Comparison of ENCODE assay signal across 17 cellular contexts in genomic region chr11:68810164-68810563, GRCh38. TPM values are rescaled to one million over a fixed set of nuclear protein-coding genes. Genes with fewer than 3 reads are reported as not detected.
DNase-seq lines count a peak whose midpoint lies in the region; ATAC-seq and TF ChIP-seq lines count a peak whose summit lies in the region.
"Had no signal": no experiment of that assay in that cellular context is flagged by ENCODE, and none has a peak within 500 bp of the region (broad histone marks: within the 10 kb centered on the region; RNA-seq: fewer than 3 reads in every experiment).

No MANE protein-coding gene starts in this region.

- H3K4me3 ChIP-seq in left ventricle myocardium inferior (peak overlapping the region; percentile 17), skeletal muscle tissue (ENCODE audit: low read length in 3 of 3) (no peak overlapping the region)
- H3K4me3 ChIP-seq: neural progenitor cell had no signal

- ATAC-seq in SK-N-SH treated with all-trans-retinoic acid at 6 μM for 48 hours, result no peak; the same call in 2 of the 3 replicates
- ATAC-seq in GM18873 (IDR thresholded peaks at IDR 0.05; ENCODE audit: low FRiP score, unreplicated experiment), result no peak
- ATAC-seq in HG03139 (IDR thresholded peaks at IDR 0.05; ENCODE audit: unreplicated experiment), result no peak
- ATAC-seq: sciatic nerve had no signal

- H3K9ac ChIP-seq in skeletal muscle tissue (ENCODE audit: low read depth in 1 of 3, low read length in 3 of 3), result peak overlapping the region in 2 of 3 donors; percentile 14 to 54
- H3K9ac ChIP-seq: neural progenitor cell had no signal

- DNase-seq in HUDEP-2 (lab: John Stamatoyannopoulos, UW; ENCODE audit: unreplicated experiment in 76 of 76) (peak in 54 of 76 experiments; percentile 4 to 71 (median 28)), left ventricle myocardium inferior (peak; percentile 81), SK-N-DZ (ENCODE audit: low spot score) (no peak)
- DNase-seq: activated gamma-delta T cell treated with Interleukin-2 at 50 U/mL for 16 hours; DMS79 treated with DMSO at 0.1 percent for 48 hours; foreskin melanocyte; HFFc6; NCI-H2081; NCI-H748 treated with DMSO at 0.1 percent for 48 hours; stimulated activated CD4-positive, alpha-beta T cell treated with anti-CD3 and anti-CD28 coated beads, Interleukin-2, amount 100 ng/mL, for 48 hours; T-helper 2 cell had no signal

- H3K27ac ChIP-seq in left ventricle myocardium inferior (replicated peaks), result peak overlapping the region; percentile 82
- H3K27ac ChIP-seq in skeletal muscle tissue (ENCODE audit: low read depth, low read length), result peak overlapping the region; percentile 40
- H3K27ac ChIP-seq: neural progenitor cell had no signal

- H3K9me3 ChIP-seq in left ventricle myocardium inferior (replicated peaks), result no peaks in the 10 kb centered on the region
- no peaks in the 10 kb centered on the region for H3K9me3 ChIP-seq in skeletal muscle tissue (ENCODE audit: control insufficient read depth in 3 of 3, low read length in 3 of 3)

- peaks cover 72% of the 10 kb centered on the region for H3K36me3 ChIP-seq in left ventricle myocardium inferior
- peaks cover 18 to 27% (median 19%) of the 10 kb centered on the region in 3 donors for H3K36me3 ChIP-seq in skeletal muscle tissue (ENCODE audit: control insufficient read depth in 3 of 3, insufficient read depth in 3 of 3, low read length in 3 of 3)
- H3K36me3 ChIP-seq: neural progenitor cell had no signal

- H3K27me3 ChIP-seq in left ventricle myocardium inferior (ENCODE audit: low read depth) (no peaks in the 10 kb centered on the region), skeletal muscle tissue (ENCODE audit: control insufficient read depth in 3 of 3, insufficient read depth in 3 of 3, low read length in 3 of 3) (no peaks in the 10 kb centered on the region)
- H3K27me3 ChIP-seq: neural progenitor cell had no signal

- intact Hi-C loops in left ventricle myocardium inferior (cut with micrococcal nuclease), result no loop called here

- H3K4me1 ChIP-seq in left ventricle myocardium inferior, result peaks cover 58% of the 10 kb centered on the region
- peaks cover 6 to 26% (median 18%) of the 10 kb centered on the region in 3 donors for H3K4me1 ChIP-seq in skeletal muscle tissue (ENCODE audit: control insufficient read depth in 3 of 3, insufficient read depth in 3 of 3, low read length in 3 of 3)
- H3K4me1 ChIP-seq: neural progenitor cell had no signal

- no peak for TF ChIP-seq CTCF in left ventricle myocardium inferior (IDR thresholded peaks at IDR 0.05; ENCODE audit: borderline replicate concordance)

TF ChIP-seq in SK-N-SH treated with all-trans-retinoic acid at 6 μM for 48 hours, 23 proteins besides CTCF, POLR2A, EP300 and RAD21:
- TF ChIP-seq TSHZ2 (CRISPR knock-in tag; IDR thresholded peaks at IDR 0.05), result peak; percentile 38; the same call in 1 of the 2 replicates
- no peak for TF ChIP-seq TCF4 (CRISPR knock-in tag; IDR thresholded peaks at IDR 0.05; ENCODE audit: borderline replicate concordance)
TF ChIP-seq in SK-N-SH treated with all-trans-retinoic acid at 6 μM for 48 hours: peak in this region for 1.

RNA-seq across cellular contexts. Expression of gene CPT1A, which starts 31.6 kb away (rescaled TPM):
- total RNA-seq in left ventricle myocardium inferior, result 73.1 TPM
- 11.5 TPM for total RNA-seq in skeletal muscle tissue
- polyA plus RNA-seq in SK-N-DZ (2014; cell fraction: cytosol; rRNA removed), result 50.0 and 55.0 TPM in 2 replicates
- 32.0 and 48.0 TPM in 2 replicates for polyA plus RNA-seq in SK-N-DZ (2014; cell fraction: nucleus; rRNA removed)

RNA-seq across cellular contexts. Expression of gene TESMIN, which starts 58.8 kb away (rescaled TPM):
- total RNA-seq in left ventricle myocardium inferior, result 0.52 TPM
- not detected for total RNA-seq in skeletal muscle tissue
- polyA plus RNA-seq in SK-N-DZ (2014; cell fraction: cytosol; rRNA removed), result not detected in 2 replicates
- polyA plus RNA-seq in SK-N-DZ (2014; cell fraction: nucleus; rRNA removed), result 0.17 TPM in 1 of 2 replicates, not detected in the other
